ENCODE assay signal across 9 cellular contexts in genomic region chr3:185822957-185823279, GRCh38. TPM values are rescaled to one million over a fixed set of nuclear protein-coding genes. Genes with fewer than 3 reads are reported as not detected.
DNase-seq lines count a peak whose midpoint lies in the region; ATAC-seq and TF ChIP-seq lines count a peak whose summit lies in the region.
"Had no signal": no experiment of that assay in that cellular context is flagged by ENCODE, and none has a peak within 500 bp of the region (broad histone marks: within the 10 kb centered on the region; RNA-seq: fewer than 3 reads in every experiment).

No MANE protein-coding gene starts in this region.

- no peak for TF ChIP-seq POLR2A in sigmoid colon (IDR thresholded peaks at IDR 0.05)

- ATAC-seq in HG02840 (IDR thresholded peaks at IDR 0.05; ENCODE audit: low FRiP score, unreplicated experiment) (no peak), GM21526 (IDR thresholded peaks at IDR 0.05; ENCODE audit: low FRiP score, unreplicated experiment) (no peak)

- 1 to 3% methylated on average over 6 of the region's 6 CpGs for WGBS in sigmoid colon, 2 donors

- intact Hi-C loops in sigmoid colon (cut with DNase I) = loop anchor here (5.0 kb wide), 1 partner anchor 114 kb away; the partner anchor contains the start of gene TRA2B

- H3K36me3 ChIP-seq in H7 (replicated peaks; ENCODE audit: control insufficient read depth, insufficient read depth, low read length) = no peaks in the 10 kb centered on the region; the same call in 1 of the 2 replicates
- H3K36me3 ChIP-seq in SJSA1 = peaks cover 22% of the 10 kb centered on the region
- H3K36me3 ChIP-seq in sigmoid colon = no peaks in the 10 kb centered on the region

- H3K4me1 ChIP-seq in SJSA1 (replicated peaks) = peaks cover 24% of the 10 kb centered on the region
- H3K4me1 ChIP-seq in sigmoid colon = peaks cover 0 to 39% (median 32%) of the 10 kb centered on the region in 4 donors

- TF ChIP-seq CTCF in fibroblast of mammary gland (conservative IDR thresholded peaks at IDR 0.05; ENCODE audit: control insufficient read depth, insufficient read depth, low read depth, low read length) (no peak), sigmoid colon (IDR thresholded peaks at IDR 0.05) (no peak)

- no peaks in the 10 kb centered on the region for H3K9me3 ChIP-seq in SJSA1 (replicated peaks)
- no peaks in the 10 kb centered on the region for H3K9me3 ChIP-seq in sigmoid colon

- H3K27me3 ChIP-seq in H7 (ENCODE audit: control insufficient read depth, insufficient read depth, low read length) (no peaks in the 10 kb centered on the region), SJSA1 (replicated peaks) (no peaks in the 10 kb centered on the region), sigmoid colon (peaks cover 40 to 89% (median 69%) of the 10 kb centered on the region in 3 donors)

- TF ChIP-seq EP300 in sigmoid colon (IDR thresholded peaks at IDR 0.05) = no peak

- H3K4me3 ChIP-seq in H7 (ENCODE audit: insufficient read depth, low read depth, low read length) (peak overlapping the region; percentile 94), SJSA1 (peak overlapping the region; percentile 94), fibroblast of mammary gland (ENCODE audit: control insufficient read depth, low read depth, low read length) (peak overlapping the region; percentile 75), sigmoid colon (peak overlapping the region; percentile 24 to 66 (median 59))

- DNase-seq in H7 (no peak), SJSA1 (ENCODE audit: low read depth in 1 of 2, low spot score in 2 of 2) (no peak), fibroblast of mammary gland (ENCODE audit: low read depth) (no peak), sigmoid colon (no peak), nucleus accumbens (lab: John Stamatoyannopoulos, UW) (no peak), SHP77 (lab: John Stamatoyannopoulos, UW) (no peak)
- DNase-seq: cortex of kidney had no signal

- H3K27ac ChIP-seq in SJSA1 = peak overlapping the region; percentile 78
- peak overlapping the region; percentile 62 to 85 (median 72) for H3K27ac ChIP-seq in sigmoid colon

RNA-seq across cellular contexts. Expression of gene IGF2BP2, which starts 1.9 kb away (rescaled TPM):
- total RNA-seq in H7 (2014; rRNA removed; shearing (Covaris generic)) = 83.7 and 122 TPM in 2 replicates
- 37.9 and 96.5 TPM in 2 replicates for total RNA-seq in SJSA1 (2014; rRNA removed; shearing (Covaris generic))
- total RNA-seq in sigmoid colon = 10 to 100 TPM in 1 of 4 donors, 1 to 10 TPM in 3; 6.3 to 14.7 (median 7.1) TPM
- polyA plus RNA-seq in sigmoid colon = 10 to 100 TPM; 18.6 to 20.7 (median 19.0) TPM
